Comparison of ENCODE assay signal across 24 cellular contexts in the genomic region with DNA sequence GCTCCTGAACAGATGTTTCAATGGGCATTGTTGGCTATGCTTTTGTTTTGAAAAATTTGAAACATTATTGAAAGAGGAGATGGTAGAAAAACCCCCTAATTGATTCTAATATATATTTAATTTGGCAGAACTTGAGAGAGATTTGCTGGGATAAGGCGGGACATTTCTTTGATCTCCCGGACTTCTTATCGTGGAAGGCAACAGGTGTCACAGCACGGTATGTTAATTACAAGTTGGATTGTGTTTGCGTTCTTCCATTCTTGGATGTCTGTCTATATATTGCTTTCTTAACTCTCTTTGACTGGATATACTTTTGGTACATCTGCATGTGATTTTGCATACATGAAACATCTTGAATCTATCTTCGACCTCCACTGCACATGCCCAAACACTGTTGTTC.
"Had no signal": no experiment of that assay in that cellular context is flagged by ENCODE, and none has a peak within 500 bp of the region (broad histone marks: within the 10 kb centered on the region; RNA-seq: fewer than 3 reads in every experiment).

No MANE protein-coding gene starts in this region.

- H3K9me3 Mint-ChIP-seq: activated T-cell treated with anti-CD3 and anti-CD28 coated beads, Interleukin-2, amount 50 U/mL, for 4 hours; central memory CD8-positive, alpha-beta T cell; effector memory CD8-positive, alpha-beta T cell had no signal

- H3K4me1 ChIP-seq: ascending aorta, gastroesophageal sphincter had no signal

- H3K4me3 Mint-ChIP-seq: activated CD4-positive, alpha-beta memory T cell treated with anti-CD3 and anti-CD28 coated beads for 36 hours; activated CD4-positive, alpha-beta T cell treated with anti-CD3 and anti-CD28 coated beads for 36 hours; activated CD4-positive, alpha-beta T cell treated with anti-CD3 and anti-CD28 coated beads, Interleukin-2, amount 10 ng/mL, durations not matched to agents 24 days and 14 days; activated CD8-positive, alpha-beta T cell treated with anti-CD3 and anti-CD28 coated beads, Interleukin-2, amount 10 ng/mL, durations not matched to agents 7 days and 5 days; activated naive CD4-positive, alpha-beta T cell treated with anti-CD3 and anti-CD28 coated beads, Interleukin-2, amount 10 ng/mL, durations not matched to agents 7 days and 5 days; activated naive CD8-positive, alpha-beta T cell treated with anti-CD3 and anti-CD28 coated beads, Interleukin-2, amount 10 ng/mL, durations not matched to agents 7 days and 5 days; activated T-cell treated with anti-CD3 and anti-CD28 coated beads, Interleukin-2, amount 50 U/mL, for 4 hours; activated T-helper 1 cell treated with anti-CD3 and anti-CD28 coated beads, Interleukin-12 subunit alpha, Interleukin-12 subunit beta, Interleukin-2, Interleukin-4 antibody, amounts not matched to agents 30 ng/mL and 10 ng/mL and 1 ng/mL, durations not matched to agents 14 hours and 24 hours and 36 hours; central memory CD8-positive, alpha-beta T cell; dendritic cell treated with granulocyte-macrophage colony-stimulating factor and Interleukin-4, amounts not matched to agents 40 ng/mL and 50 ng/mL, for 4 days; effector memory CD8-positive, alpha-beta T cell had no signal

- H3K27ac Mint-ChIP-seq: activated CD4-positive, alpha-beta memory T cell treated with anti-CD3 and anti-CD28 coated beads for 36 hours; activated CD4-positive, alpha-beta T cell treated with anti-CD3 and anti-CD28 coated beads for 36 hours; activated CD4-positive, alpha-beta T cell treated with anti-CD3 and anti-CD28 coated beads, Interleukin-2, amount 10 ng/mL, durations not matched to agents 24 days and 14 days; activated CD8-positive, alpha-beta T cell treated with anti-CD3 and anti-CD28 coated beads, Interleukin-2, amount 10 ng/mL, durations not matched to agents 7 days and 5 days; activated naive CD4-positive, alpha-beta T cell treated with anti-CD3 and anti-CD28 coated beads, Interleukin-2, amount 10 ng/mL, durations not matched to agents 7 days and 5 days; activated naive CD8-positive, alpha-beta T cell treated with anti-CD3 and anti-CD28 coated beads, Interleukin-2, amount 10 ng/mL, durations not matched to agents 7 days and 5 days; activated T-helper 1 cell treated with anti-CD3 and anti-CD28 coated beads, Interleukin-12 subunit alpha, Interleukin-12 subunit beta, Interleukin-2, Interleukin-4 antibody, amounts not matched to agents 30 ng/mL and 10 ng/mL and 1 ng/mL, durations not matched to agents 14 hours and 24 hours and 36 hours; dendritic cell treated with granulocyte-macrophage colony-stimulating factor and Interleukin-4, amounts not matched to agents 40 ng/mL and 50 ng/mL, for 4 days; effector memory CD8-positive, alpha-beta T cell had no signal

- H3K9me3 ChIP-seq: ascending aorta, esophagus squamous epithelium, gastroesophageal sphincter had no signal

- H3K27me3 Mint-ChIP-seq: activated CD4-positive, alpha-beta memory T cell treated with anti-CD3 and anti-CD28 coated beads for 36 hours; activated CD4-positive, alpha-beta T cell treated with anti-CD3 and anti-CD28 coated beads for 36 hours; activated CD4-positive, alpha-beta T cell treated with anti-CD3 and anti-CD28 coated beads, Interleukin-2, amount 10 ng/mL, durations not matched to agents 24 days and 14 days; activated naive CD4-positive, alpha-beta T cell treated with anti-CD3 and anti-CD28 coated beads, Interleukin-2, amount 10 ng/mL, durations not matched to agents 7 days and 5 days; activated naive CD8-positive, alpha-beta T cell treated with anti-CD3 and anti-CD28 coated beads, Interleukin-2, amount 10 ng/mL, durations not matched to agents 7 days and 5 days; central memory CD8-positive, alpha-beta T cell; dendritic cell treated with granulocyte-macrophage colony-stimulating factor and Interleukin-4, amounts not matched to agents 40 ng/mL and 50 ng/mL, for 4 days; effector memory CD8-positive, alpha-beta T cell had no signal

- H3K36me3 ChIP-seq: ascending aorta, brain microvascular endothelial cell, esophagus squamous epithelium, gastroesophageal sphincter had no signal

- H3K27ac ChIP-seq: ascending aorta, brain microvascular endothelial cell, coronary artery, dorsolateral prefrontal cortex, esophagus squamous epithelium, gastroesophageal sphincter had no signal

- H3K4me3 ChIP-seq: ascending aorta, coronary artery, dorsolateral prefrontal cortex, esophagus squamous epithelium, gastroesophageal sphincter had no signal

- ATAC-seq: activated CD8-positive, alpha-beta T cell treated with anti-CD3 and anti-CD28 coated beads, Interleukin-2, amount 10 ng/mL, durations not matched to agents 7 days and 5 days; activated T-cell treated with anti-CD3 and anti-CD28 coated beads, Interleukin-2, amount 50 U/mL, for 4 hours; effector memory CD8-positive, alpha-beta T cell; gastroesophageal sphincter had no signal

- DNase-seq: activated CD4-positive, alpha-beta memory T cell treated with anti-CD3 and anti-CD28 coated beads for 36 hours; activated CD4-positive, alpha-beta T cell treated with anti-CD3 and anti-CD28 coated beads for 36 hours; activated CD4-positive, alpha-beta T cell treated with anti-CD3 and anti-CD28 coated beads, Interleukin-2, amount 10 ng/mL, durations not matched to agents 24 days and 14 days; activated CD4-positive, CD25-positive, alpha-beta regulatory T cell; activated CD4-positive, CD25-positive, alpha-beta regulatory T cell treated with anti-CD3 and anti-CD28 coated beads, Interleukin-2, amount 50 U/mL, for 72 hours; activated CD8-positive, alpha-beta memory T cell treated with anti-CD3 and anti-CD28 coated beads, Interleukin-2, amount 50 U/mL, for 48 hours; activated CD8-positive, alpha-beta T cell treated with anti-CD3 and anti-CD28 coated beads, Interleukin-2, amount 10 ng/mL, durations not matched to agents 7 days and 5 days; activated gamma-delta T cell; activated naive CD4-positive, alpha-beta T cell; activated naive CD4-positive, alpha-beta T cell treated with anti-CD3 and anti-CD28 coated beads, Interleukin-2, amount 10 ng/mL, durations not matched to agents 7 days and 5 days; activated naive CD8-positive, alpha-beta T cell treated with anti-CD3 and anti-CD28 coated beads, Interleukin-2, amount 10 ng/mL, durations not matched to agents 7 days and 5 days; activated T-cell treated with anti-CD3 and anti-CD28 coated beads, Interleukin-2, amount 50 U/mL, for 4 hours; dorsolateral prefrontal cortex; effector memory CD8-positive, alpha-beta T cell; esophagus squamous epithelium; foreskin melanocyte; T-helper 2 cell had no signal

- H3K4me1 Mint-ChIP-seq: activated naive CD4-positive, alpha-beta T cell treated with anti-CD3 and anti-CD28 coated beads, Interleukin-2, amount 10 ng/mL, durations not matched to agents 7 days and 5 days; central memory CD8-positive, alpha-beta T cell had no signal

- H3K27me3 ChIP-seq: ascending aorta, brain microvascular endothelial cell, dorsolateral prefrontal cortex, esophagus squamous epithelium, gastroesophageal sphincter had no signal
